ENCODE assay signal across 26 cellular contexts in the genomic region with DNA sequence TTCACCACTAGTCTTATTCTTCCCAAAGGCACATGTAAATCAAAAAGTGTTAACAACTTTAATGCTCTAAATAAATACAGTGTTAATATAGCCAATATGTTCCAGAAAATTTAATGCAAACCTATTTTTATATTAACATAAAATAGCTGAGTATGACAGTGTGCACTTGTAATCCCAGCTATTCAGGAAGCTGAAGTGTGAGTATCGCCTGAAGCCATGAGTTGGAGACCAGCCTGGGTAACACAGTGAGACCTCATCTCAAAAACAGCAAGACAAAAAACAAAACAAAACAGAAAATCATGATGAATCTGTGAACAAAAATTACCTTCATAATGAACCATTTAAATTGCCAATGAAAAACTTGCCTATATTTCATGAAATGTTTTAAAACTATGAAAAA.
"Had no signal": no experiment of that assay in that cellular context is flagged by ENCODE, and none has a peak within 500 bp of the region (broad histone marks: within the 10 kb centered on the region; RNA-seq: fewer than 3 reads in every experiment).

No MANE protein-coding gene starts in this region.

- DNase-seq: kidney glomerular epithelial cell; left colon; left lung; lower lobe of right lung; mammary epithelial cell; mesenchymal stem cell; naive thymus-derived CD8-positive, alpha-beta T cell; nucleus accumbens; pancreas; posterior cingulate gyrus; retina; right cardiac atrium; stimulated activated CD4-positive, alpha-beta T cell treated with anti-CD3 and anti-CD28 coated beads, Interleukin-12 subunit alpha, Interleukin-12 subunit beta, amount 100 ng/mL, for 4 hours; stimulated activated CD4-positive, alpha-beta T cell treated with anti-CD3 and anti-CD28 coated beads, Interleukin-15, amount 100 ng/mL, for 24 hours; stimulated activated CD4-positive, alpha-beta T cell treated with anti-CD3 and anti-CD28 coated beads, Interleukin-2, amount 100 ng/mL, for 24 hours; stimulated activated CD4-positive, alpha-beta T cell treated with anti-CD3 and anti-CD28 coated beads, Interleukin-4, amount 100 ng/mL, for 1 hour; stimulated activated naive B cell treated with anti-CD40 and anti-IgM and Interleukin-4, amounts not matched to agents 10 μg/mL and 1 μg/mL and 100 μg/mL, for 72 hours; stimulated activated naive CD8-positive, alpha-beta T cell treated with anti-CD3 and anti-CD28 coated beads, Interleukin-15, Interleukin-2, amounts not matched to agents 100 U/mL and 50 U/mL, for 24 hours; stomach; testis; thyroid gland; trophoblast cell; uterus had no signal

- H3K27me3 ChIP-seq: hepatocyte, left lung, pancreas, stomach, testis, thyroid gland, uterus had no signal

- H3K4me1 ChIP-seq: left lung, lower lobe of right lung, pancreas, prostate gland, stomach, testis, thyroid gland, uterus had no signal

- H3K4me3 ChIP-seq: hepatocyte, left lung, lower lobe of right lung, pancreas, prostate gland, skin epidermis, stomach, testis, thyroid gland, uterus had no signal

- H3K36me3 ChIP-seq: left lung, lower lobe of right lung, pancreas, prostate gland, stomach, thyroid gland, uterus had no signal

- H3K27ac ChIP-seq: hepatocyte, left lung, lower lobe of right lung, pancreas, prostate gland, skin epidermis, stomach, testis, thyroid gland, uterus had no signal

- H3K9me3 ChIP-seq: pancreas, prostate gland, testis, thyroid gland, uterus had no signal
